1 cellular context compared by ENCODE assay signal in genomic region chr14:68561531-68562007, GRCh38.
A peak's percentile ranks its signal among the peaks of the same experiment; 100 is the strongest.
TF ChIP-seq lines count a peak whose summit lies in the region.

No MANE protein-coding gene starts in this region.

TF ChIP-seq in HepG2, 621 proteins besides CTCF, POLR2A, EP300 and RAD21 (continued from another document and continues in another):
- TF ChIP-seq MTERF4 (CRISPR knock-in tag; IDR thresholded peaks at IDR 0.05) (peak; percentile 44; the same call in 1 of the 2 replicates), ZNF619 (CRISPR knock-in tag; IDR thresholded peaks at IDR 0.05) (no peak), ZNF598 (CRISPR knock-in tag; IDR thresholded peaks at IDR 0.05; ENCODE audit: borderline replicate concordance) (no peak), USF2 (IDR thresholded peaks at IDR 0.05; ENCODE audit: low read depth, low read length) (no peak), USF2 (CRISPR knock-in tag; IDR thresholded peaks at IDR 0.05; ENCODE audit: borderline replicate concordance) (peak; percentile 62), AGO1 (IDR thresholded peaks at IDR 0.05; ENCODE audit: low read depth, low read length, poor library complexity, severe bottlenecking) (no peak), PATZ1 (CRISPR knock-in tag; IDR thresholded peaks at IDR 0.05) (peak; percentile 23; the same call in 1 of the 2 replicates), ZNF761 (CRISPR knock-in tag; conservative IDR thresholded peaks at IDR 0.05) (no peak), ZNF225 (CRISPR knock-in tag; IDR thresholded peaks at IDR 0.05) (no peak), ZBTB46 (CRISPR knock-in tag; IDR thresholded peaks at IDR 0.05; ENCODE audit: borderline replicate concordance) (no peak), YEATS4 (CRISPR knock-in tag; IDR thresholded peaks at IDR 0.05; ENCODE audit: borderline replicate concordance) (no peak), ZNF790 (CRISPR knock-in tag; IDR thresholded peaks at IDR 0.05; ENCODE audit: borderline replicate concordance) (peak; percentile 56; the same call in 1 of the 2 replicates), DDIT3 (CRISPR knock-in tag; IDR thresholded peaks at IDR 0.05) (no peak), ZNF264 (CRISPR knock-in tag; IDR thresholded peaks at IDR 0.05) (no peak), ZFX (CRISPR knock-in tag; IDR thresholded peaks at IDR 0.05; ENCODE audit: low read depth) (peak; percentile 24; the same call in 1 of the 2 replicates), ATF1 (CRISPR knock-in tag; IDR thresholded peaks at IDR 0.05) (no peak), CSRNP1 (CRISPR knock-in tag; IDR thresholded peaks at IDR 0.05) (0 out of 2 replicates have a peak, but pooled peaks have one; percentile 34), SUZ12 (IDR thresholded peaks at IDR 0.05; ENCODE audit: low read depth, low read length) (no peak), ZFP90 (CRISPR knock-in tag; IDR thresholded peaks at IDR 0.05; ENCODE audit: borderline replicate concordance) (no peak), HNF1B (CRISPR knock-in tag; IDR thresholded peaks at IDR 0.05) (no peak), ZFP36L1 (CRISPR knock-in tag; IDR thresholded peaks at IDR 0.05) (no peak), SNRNP70 (IDR thresholded peaks at IDR 0.05; ENCODE audit: low read depth, low read length) (no peak), IRX3 (CRISPR knock-in tag; IDR thresholded peaks at IDR 0.05; ENCODE audit: borderline replicate concordance, low read depth) (no peak), ATF6 (CRISPR knock-in tag; conservative IDR thresholded peaks at IDR 0.05) (no peak), ZUFSP (CRISPR knock-in tag; IDR thresholded peaks at IDR 0.05; ENCODE audit: borderline replicate concordance) (no peak), MTF1 (CRISPR knock-in tag; IDR thresholded peaks at IDR 0.05) (no peak), NONO (IDR thresholded peaks at IDR 0.05) (no peak), NONO (CRISPR knock-in tag; conservative IDR thresholded peaks at IDR 0.05) (no peak), CEBPG (CRISPR knock-in tag; IDR thresholded peaks at IDR 0.05) (peak; percentile 49; the same call in 1 of the 2 replicates), BCL6 (CRISPR knock-in tag; IDR thresholded peaks at IDR 0.05) (0 out of 2 replicates have a peak, but pooled peaks have one; percentile 21), ZFY (CRISPR knock-in tag; IDR thresholded peaks at IDR 0.05) (peak; percentile 35; the same call in 1 of the 2 replicates), ZNF773 (CRISPR knock-in tag; IDR thresholded peaks at IDR 0.05; ENCODE audit: borderline replicate concordance) (no peak), PAF1 (CRISPR knock-in tag; IDR thresholded peaks at IDR 0.05) (no peak), ZNF234 (CRISPR knock-in tag; conservative IDR thresholded peaks at IDR 0.05) (no peak), ZNF577 (CRISPR knock-in tag; IDR thresholded peaks at IDR 0.05; ENCODE audit: borderline replicate concordance, low read depth) (no peak), SRSF1 (optimal IDR thresholded peaks at IDR 0.05; ENCODE audit: low read depth, low read length) (no peak), RNF219 (CRISPR knock-in tag; IDR thresholded peaks at IDR 0.05) (no peak), MBNL3 (CRISPR knock-in tag; conservative IDR thresholded peaks at IDR 0.05) (no peak), STAG1 (CRISPR knock-in tag; IDR thresholded peaks at IDR 0.05) (no peak), ZNF569 (CRISPR knock-in tag; IDR thresholded peaks at IDR 0.05; ENCODE audit: borderline replicate concordance) (no peak), SOX6 (IDR thresholded peaks at IDR 0.05) (no peak), SOX6 (CRISPR knock-in tag; IDR thresholded peaks at IDR 0.05) (peak; percentile 88), HCFC1 (IDR thresholded peaks at IDR 0.05; ENCODE audit: low read depth, low read length) (no peak), ONECUT2 (CRISPR knock-in tag; IDR thresholded peaks at IDR 0.05) (no peak), ADNP (CRISPR knock-in tag; IDR thresholded peaks at IDR 0.05) (no peak), ZNF547 (CRISPR knock-in tag; IDR thresholded peaks at IDR 0.05) (no peak; the same call in 1 of the 2 replicates), ZNF121 (CRISPR knock-in tag; IDR thresholded peaks at IDR 0.05) (no peak), RFX1 (IDR thresholded peaks at IDR 0.05) (no peak), ISX (CRISPR knock-in tag; conservative IDR thresholded peaks at IDR 0.05) (no peak), MLX (CRISPR knock-in tag; IDR thresholded peaks at IDR 0.05) (peak; percentile 85), BHLHE40 (IDR thresholded peaks at IDR 0.05; ENCODE audit: low read length) (no peak), ZNF451 (CRISPR knock-in tag; IDR thresholded peaks at IDR 0.05) (peak; percentile 62; the same call in 1 of the 2 replicates)
